8 cellular contexts compared by ENCODE assay signal in the genomic region with DNA sequence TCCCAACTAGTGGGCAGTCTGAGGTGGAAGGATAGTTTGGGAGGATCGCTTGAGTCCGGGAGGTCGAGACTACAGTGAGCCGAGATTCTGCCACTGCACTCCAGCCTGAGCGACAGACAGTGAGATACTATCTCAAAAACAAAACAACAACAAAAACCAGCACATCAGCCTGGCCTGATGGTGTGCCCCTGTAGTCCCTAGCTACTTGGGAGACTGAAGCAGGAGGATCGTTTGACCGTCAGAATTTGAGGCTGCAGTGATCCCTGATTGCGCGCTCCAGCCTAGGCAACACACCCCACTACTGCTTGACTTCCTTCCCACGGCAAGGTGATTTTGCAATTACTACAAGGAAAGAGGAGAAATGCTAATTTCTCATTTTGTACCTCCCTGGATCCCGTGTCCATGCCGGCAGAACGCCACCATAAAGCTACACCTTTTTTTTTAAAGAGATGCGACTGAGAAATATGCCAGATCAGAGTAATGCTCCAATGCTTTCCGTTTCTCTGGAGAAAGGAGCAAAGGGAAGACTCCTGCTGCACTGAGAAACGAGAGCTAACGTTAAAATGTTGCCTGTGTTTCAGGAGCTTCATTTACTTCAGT. TPM values are rescaled to one million over a fixed set of nuclear protein-coding genes. Genes with fewer than 3 reads are reported as not detected.
DNase-seq lines count a peak whose midpoint lies in the region; ATAC-seq and TF ChIP-seq lines count a peak whose summit lies in the region.

No MANE protein-coding gene starts in this region.

- H3K36me3 ChIP-seq in HCT116 (ENCODE audit: control insufficient read depth in 1 of 2, insufficient read depth in 2 of 2, low read length in 2 of 2) (peaks cover under 1 to 5% of the 10 kb centered on the region in 2 experiments; a peak in 2 of 4 replicates), OCI-LY7 (ENCODE audit: insufficient read depth, low read length) (peaks cover 29% of the 10 kb centered on the region), right lobe of liver (peaks cover 0 to 2% (median under 1%) of the 10 kb centered on the region in 4 donors), thoracic aorta (no peaks in the 10 kb centered on the region)

- peak overlapping the region; percentile 76 for H3K4me2 ChIP-seq in HCT116 (ENCODE audit: low read length)
- H3K4me2 ChIP-seq in OCI-LY7 (ENCODE audit: low read length): peak overlapping the region; percentile 93

- H3K9ac ChIP-seq in HCT116 (ENCODE audit: low read length): peak overlapping the region; percentile 89

- H2AFZ ChIP-seq in HCT116 (ENCODE audit: low read depth, low read length, poor library complexity, severe bottlenecking): no peak overlapping the region
- peak overlapping the region; percentile 70 for H2AFZ ChIP-seq in OCI-LY7 (ENCODE audit: low read length)

- H3K27me3 ChIP-seq in HCT116 (ENCODE audit: insufficient read depth, low read length): no peaks in the 10 kb centered on the region
- H3K27me3 ChIP-seq in right lobe of liver: no peaks in the 10 kb centered on the region
- no peaks in the 10 kb centered on the region for H3K27me3 ChIP-seq in thoracic aorta (replicated peaks; ENCODE audit: insufficient read depth)

- whole genome bisulfite sequencing in right lobe of liver (ENCODE audit: insufficient coverage, low coverage, low lambda C conversion rate, missing lambda C conversion rate): 0% methylated on average over 8 of the region's 17 CpGs

- H3K79me2 ChIP-seq in HCT116 (ENCODE audit: insufficient read depth, low read length): peaks cover 42% of the 10 kb centered on the region
- peaks cover 41% of the 10 kb centered on the region for H3K79me2 ChIP-seq in OCI-LY7 (ENCODE audit: insufficient read depth, low read depth, low read length)

- peaks cover 3 to 18% of the 10 kb centered on the region in 2 experiments; a peak in 3 of 4 replicates for H3K4me1 ChIP-seq in HCT116 (ENCODE audit: control insufficient read depth in 1 of 2, insufficient read depth in 2 of 2, low read length in 2 of 2)
- peaks cover 28% of the 10 kb centered on the region for H3K4me1 ChIP-seq in OCI-LY7 (ENCODE audit: insufficient read depth, low read length, poor library complexity, severe bottlenecking)
- peaks cover 0 to 13% (median 0%) of the 10 kb centered on the region in 4 donors for H3K4me1 ChIP-seq in right lobe of liver
- H3K4me1 ChIP-seq in thoracic aorta (ENCODE audit: control insufficient read depth in 1 of 2, low read depth in 2 of 2): peaks cover 16 to 28% of the 10 kb centered on the region in 2 donors

- H3K9me2 ChIP-seq in HCT116 (ENCODE audit: insufficient read depth) (no peaks in the 10 kb centered on the region), OCI-LY7 (ENCODE audit: insufficient read depth, low read length) (no peaks in the 10 kb centered on the region)

- H3K4me3 ChIP-seq in HCT116 (replicated peaks in 1 of 2; ENCODE audit: low read depth in 1 of 2, low read length in 2 of 2) (peak overlapping the region; percentile 86 to 90), OCI-LY7 (ENCODE audit: low read depth, low read length, poor library complexity, severe bottlenecking) (peak overlapping the region; percentile 81), right lobe of liver (peak overlapping the region; percentile 71 to 76 (median 72)), thoracic aorta (peak overlapping the region; percentile 99)

- POLR2A ChIA-PET in HCT116 (lab: Charles Lee) (interaction anchor here (0.7 to 1.6 kb wide), 4 partner anchors 10 to 167 kb away, joined by 3 read pairs; no protein-coding TSS in a partner anchor), OCI-LY7 (lab: Charles Lee) (interaction anchor here (0.7 to 3.4 kb wide), 8 partner anchors 18 to 586 kb away, joined by 3 to 9 read pairs (median 4); partner anchors contain the start of gene HECTD1)

- peak; percentile 8 for DNase-seq in DMS153 treated with DMSO at 0.1 percent for 48 hours (lab: John Stamatoyannopoulos, UW; ENCODE audit: unreplicated experiment)
- DNase-seq in DMS153 (lab: John Stamatoyannopoulos, UW): no peak
- no peak for DNase-seq in HCT116 (ENCODE audit: low read depth, low spot score)
- peak; percentile 8 for DNase-seq in OCI-LY7 (ENCODE audit: low spot score)
- peak in 1 of 3 donors; percentile 24 for DNase-seq in right lobe of liver
- DNase-seq in thoracic aorta (ENCODE audit: low spot score): no peak
- DNase-seq in DMS79 (lab: John Stamatoyannopoulos, UW): no peak

- TF ChIP-seq CTCF in HCT116 (IDR thresholded peaks at IDR 0.05 in 2 of 3, conservative IDR thresholded peaks at IDR 0.05 in 1 of 3; ENCODE audit: borderline replicate concordance in 1 of 3, insufficient read depth in 1 of 3, low read depth in 2 of 3, low read length in 2 of 3) (no peak), OCI-LY7 (conservative IDR thresholded peaks at IDR 0.05; ENCODE audit: low read length) (no peak), right lobe of liver (IDR thresholded peaks at IDR 0.05) (no peak), thoracic aorta (IDR thresholded peaks at IDR 0.05) (no peak)

- RAD21 ChIA-PET in HCT116 (lab: Charles Lee; ENCODE audit: low non-redundant PET in 1 of 2, low total read pairs in 2 of 2, uncharacterized antibody in 2 of 2, unreplicated experiment in 2 of 2): no interaction called here

- H3K9me3 ChIP-seq in HCT116 (ENCODE audit: control insufficient read depth in 1 of 2, insufficient read depth in 1 of 2, low read depth in 1 of 2, low read length in 2 of 2): no peaks in the 10 kb centered on the region
- no peaks in the 10 kb centered on the region for H3K9me3 ChIP-seq in OCI-LY7 (ENCODE audit: low read length)
- no peaks in the 10 kb centered on the region for H3K9me3 ChIP-seq in right lobe of liver
- no peaks in the 10 kb centered on the region for H3K9me3 ChIP-seq in thoracic aorta

- CTCF ChIA-PET in HCT116 (lab: Charles Lee) (no interaction called here), OCI-LY7 (lab: Charles Lee; ENCODE audit: unreplicated experiment) (no interaction called here)

- BruUV-seq in HCT116 (replicated peaks; lab: Mats Ljungman, UMichigan): TSS peak; percentile 98
- BruUV-seq in OCI-LY7 (replicated peaks; lab: Mats Ljungman, UMichigan): TSS peak; percentile 99

- no peak for TF ChIP-seq POLR2A in HCT116 (IDR thresholded peaks at IDR 0.05; ENCODE audit: borderline replicate concordance, extremely low read depth, insufficient read depth, insufficient read length)
- no peak for TF ChIP-seq POLR2A in right lobe of liver (IDR thresholded peaks at IDR 0.05)

- no peaks in the 10 kb centered on the region for H4K20me1 ChIP-seq in HCT116 (ENCODE audit: insufficient read depth)
- no peaks in the 10 kb centered on the region for H4K20me1 ChIP-seq in OCI-LY7 (ENCODE audit: insufficient read depth, low read length)

- intact Hi-C loops in HCT116 (cut with micrococcal nuclease): no loop called here
- intact Hi-C loops in OCI-LY7 (cut with micrococcal nuclease; ENCODE audit: unreplicated experiment): loop anchor here (10.0 kb wide), 1 partner anchor 1583 kb away; the partner anchor contains the start of genes RNU6-7 and RNU6-8
- intact Hi-C loops in right lobe of liver (cut with DNase I): no loop called here

- TF ChIP-seq RAD21 in HCT116 (IDR thresholded peaks at IDR 0.05; ENCODE audit: low read depth): no peak

- H3K27ac ChIP-seq in HCT116 (ENCODE audit: low read depth, low read length) (peak overlapping the region; percentile 61), OCI-LY7 (ENCODE audit: low read depth, low read length, poor library complexity, severe bottlenecking) (peak overlapping the region; percentile 74), cingulate gyrus (ENCODE audit: low read depth, low read length) (peak overlapping the region; percentile 84), right lobe of liver (peak overlapping the region; percentile 81 to 84 (median 81)), thoracic aorta (peak overlapping the region; percentile 50 to 86)

- ATAC-seq in HCT116 (peak; percentile 5), right lobe of liver (peak; percentile 32 to 39 (median 36)), thoracic aorta (ENCODE audit: insufficient number of reproducible peaks, low FRiP score, low read depth) (peak; percentile 31)

TF ChIP-seq in HCT116, 20 proteins besides CTCF, POLR2A, EP300 and RAD21 (continues in another document):
- no peak for TF ChIP-seq EGR1 (IDR thresholded peaks at IDR 0.05; ENCODE audit: low read depth)
- no peak for TF ChIP-seq SP1 (IDR thresholded peaks at IDR 0.05; ENCODE audit: low read depth)
- no peak for TF ChIP-seq YY1 (IDR thresholded peaks at IDR 0.05; ENCODE audit: extremely low read depth, insufficient replicate concordance, low read depth, low read length)
- TF ChIP-seq JUND (IDR thresholded peaks at IDR 0.05): no peak
- no peak for TF ChIP-seq ZBTB33 (IDR thresholded peaks at IDR 0.05; ENCODE audit: extremely low read depth, insufficient replicate concordance, low read length)
- TF ChIP-seq FOSL1 (IDR thresholded peaks at IDR 0.05; ENCODE audit: low read depth): no peak
- TF ChIP-seq, protein P1, sequence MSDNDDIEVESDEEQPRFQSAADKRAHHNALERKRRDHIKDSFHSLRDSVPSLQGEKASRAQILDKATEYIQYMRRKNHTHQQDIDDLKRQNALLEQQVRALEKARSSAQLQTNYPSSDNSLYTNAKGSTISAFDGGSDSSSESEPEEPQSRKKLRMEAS (IDR thresholded peaks at IDR 0.05): no peak
- TF ChIP-seq ATF3 (IDR thresholded peaks at IDR 0.05): no peak
- TF ChIP-seq ELF1 (IDR thresholded peaks at IDR 0.05; ENCODE audit: borderline replicate concordance, low read depth): no peak
- TF ChIP-seq SIN3A (IDR thresholded peaks at IDR 0.05; ENCODE audit: low read depth): no peak

RNA-seq across cellular contexts. Expression of gene SCFD1, which starts 0.7 kb away (rescaled TPM):
- 71.1 TPM for total RNA-seq in HCT116 (2021; ENCODE audit: unreplicated experiment)
- 25.9 and 32.2 TPM in 2 replicates for polyA plus RNA-seq in HCT116 (2012)
- 44.6 and 65.1 TPM in 2 replicates for total RNA-seq in OCI-LY7 (2014; rRNA removed; shearing (Covaris generic))
- 71.4 and 72.6 TPM in 2 replicates for total RNA-seq in OCI-LY7 (2022)
- total RNA-seq in right lobe of liver: 10 to 100 TPM; 26.5 to 44.6 (median 34.8) TPM
- total RNA-seq in thoracic aorta: 10 to 100 TPM; 46.8 to 58.3 TPM

Comparison
In these comparisons a context has a peak if more than half of its experiments do, and no peak if none do; other contexts are left out.
1. DNase-seq: peak in DMS153 treated with DMSO at 0.1 percent for 48 hours (single experiment) and OCI-LY7 (single experiment); none in DMS153 (single experiment), HCT116 (single experiment), thoracic aorta (single experiment) and DMS79 (single experiment).
2. Peak in every context shown above with its lines, with median percentiles within 50 percentile points of each other: ATAC-seq, H3K27ac ChIP-seq and H3K4me3 ChIP-seq.